Comparison of ENCODE assay signal across 13 cellular contexts in the genomic region with DNA sequence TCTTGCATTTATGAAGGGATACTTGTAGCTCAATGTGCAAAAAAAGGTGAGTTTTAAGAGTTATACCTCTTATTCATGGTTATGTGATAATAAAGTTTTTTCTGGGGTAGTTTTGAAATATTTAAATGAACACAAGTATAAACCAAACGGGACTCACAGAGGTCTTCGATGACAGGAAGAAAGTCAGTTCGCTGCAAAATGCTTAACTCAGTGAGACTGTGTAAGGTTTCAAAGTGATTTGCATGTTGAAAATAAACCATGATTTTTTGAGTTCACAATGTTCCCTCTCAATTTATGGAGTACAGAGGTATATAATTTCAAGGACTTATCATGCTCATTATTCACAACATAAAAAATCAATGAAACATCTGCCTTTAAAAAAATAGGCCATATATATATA. TPM values are rescaled to one million over a fixed set of nuclear protein-coding genes. Genes with fewer than 3 reads are reported as not detected.
A peak's percentile ranks its signal among the peaks of the same experiment; 100 is the strongest.
DNase-seq lines count a peak whose midpoint lies in the region; ATAC-seq and TF ChIP-seq lines count a peak whose summit lies in the region.
"Had no signal": no experiment of that assay in that cellular context is flagged by ENCODE, and none has a peak within 500 bp of the region (broad histone marks: within the 10 kb centered on the region; RNA-seq: fewer than 3 reads in every experiment).

No MANE protein-coding gene starts in this region.

- no peaks in the 10 kb centered on the region for H3K9me3 Mint-ChIP-seq in activated CD8-positive, alpha-beta T cell treated with anti-CD3 and anti-CD28 coated beads for 36 hours

- H3K4me1 ChIP-seq in duodenal mucosa (ENCODE audit: control insufficient read depth in 1 of 2, insufficient read depth in 2 of 2, low read length in 2 of 2) (peaks cover 0 to 9% of the 10 kb centered on the region in 2 donors), osteoblast (ENCODE audit: insufficient read depth, low read length) (peaks cover 5% of the 10 kb centered on the region)

- H3K4me3 Mint-ChIP-seq in activated CD8-positive, alpha-beta T cell treated with anti-CD3 and anti-CD28 coated beads for 36 hours: no peak overlapping the region
- H3K4me3 Mint-ChIP-seq: activated CD4-positive, alpha-beta T cell treated with anti-CD3 and anti-CD28 coated beads for 36 hours had no signal

- H3K9me3 ChIP-seq in duodenal mucosa (ENCODE audit: control insufficient read depth in 1 of 2, low read length in 2 of 2) (no peaks in the 10 kb centered on the region), osteoblast (ENCODE audit: low read depth, low read length) (no peaks in the 10 kb centered on the region)

- H4K20me1 ChIP-seq in osteoblast (ENCODE audit: insufficient read depth, low read length): no peaks in the 10 kb centered on the region

- peaks cover 0 to 7% of the 10 kb centered on the region in 2 donors for H3K36me3 ChIP-seq in duodenal mucosa (ENCODE audit: control insufficient read depth in 1 of 2, insufficient read depth in 2 of 2, low read length in 2 of 2)
- peaks cover 10% of the 10 kb centered on the region for H3K36me3 ChIP-seq in osteoblast (ENCODE audit: insufficient read depth, low read length)

- H3K79me2 ChIP-seq in osteoblast (ENCODE audit: insufficient read depth, low read length): no peaks in the 10 kb centered on the region

- DNase-seq in osteoblast (ENCODE audit: insufficient read length, low spot score, missing footprints) (no peak), SKM-1 treated with dmso at 0.1 percent for 144 hours (lab: John Stamatoyannopoulos, UW; ENCODE audit: unreplicated experiment) (no peak), NCI-H69 (lab: John Stamatoyannopoulos, UW) (no peak)
- DNase-seq in activated CD8-positive, alpha-beta T cell treated with anti-CD3 and anti-CD28 coated beads for 36 hours: no peak
- DNase-seq: activated CD4-positive, alpha-beta T cell treated with anti-CD3 and anti-CD28 coated beads for 36 hours; foreskin fibroblast; NCI-H1436; stimulated activated naive CD4-positive, alpha-beta T cell treated with Interleukin-2 at 50 U/mL for 16 hours had no signal

- peak overlapping the region; percentile 72 for H3K4me2 ChIP-seq in osteoblast (ENCODE audit: insufficient read depth, low read length)

- H3K27me3 Mint-ChIP-seq in activated CD8-positive, alpha-beta T cell treated with anti-CD3 and anti-CD28 coated beads for 36 hours: no peaks in the 10 kb centered on the region
- H3K27me3 Mint-ChIP-seq: activated CD4-positive, alpha-beta T cell treated with anti-CD3 and anti-CD28 coated beads for 36 hours had no signal

- H3K27me3 ChIP-seq in duodenal mucosa (ENCODE audit: control insufficient read depth in 1 of 2, insufficient read depth in 2 of 2, low read length in 2 of 2): no peaks in the 10 kb centered on the region
- H3K27me3 ChIP-seq in osteoblast (ENCODE audit: insufficient read depth, low read length): no peaks in the 10 kb centered on the region

- no peak overlapping the region for H3K27ac Mint-ChIP-seq in activated CD8-positive, alpha-beta T cell treated with anti-CD3 and anti-CD28 coated beads for 36 hours
- H3K27ac Mint-ChIP-seq: activated CD4-positive, alpha-beta T cell treated with anti-CD3 and anti-CD28 coated beads for 36 hours had no signal

- peaks cover 3% of the 10 kb centered on the region for H3K4me1 Mint-ChIP-seq in activated CD8-positive, alpha-beta T cell treated with anti-CD3 and anti-CD28 coated beads for 36 hours (ENCODE audit: low read depth)

- H3K4me3 ChIP-seq in duodenal mucosa (ENCODE audit: low read depth in 1 of 2, low read length in 2 of 2) (peak overlapping the region; percentile 16 to 25), osteoblast (ENCODE audit: insufficient read depth, low read length) (peak overlapping the region; percentile 36)

- TF ChIP-seq CTCF in osteoblast (IDR thresholded peaks at IDR 0.05; ENCODE audit: extremely low read depth, low read depth, low read length): no peak
- TF ChIP-seq CTCF in activated CD8-positive, alpha-beta T cell treated with anti-CD3 and anti-CD28 coated beads for 36 hours (IDR thresholded peaks at IDR 0.05): no peak

- intact Hi-C loops in activated CD8-positive, alpha-beta T cell treated with anti-CD3 and anti-CD28 coated beads for 36 hours (cut with micrococcal nuclease): no loop called here

- CTCF ChIA-PET in activated CD8-positive, alpha-beta T cell treated with anti-CD3 and anti-CD28 coated beads for 36 hours (lab: Charles Lee): no interaction called here

- peaks cover 37% of the 10 kb centered on the region for H3K36me3 Mint-ChIP-seq in activated CD8-positive, alpha-beta T cell treated with anti-CD3 and anti-CD28 coated beads for 36 hours (ENCODE audit: low read depth)

- POLR2A ChIA-PET in activated CD8-positive, alpha-beta T cell treated with anti-CD3 and anti-CD28 coated beads for 36 hours (lab: Charles Lee): no interaction called here

- H3K9ac ChIP-seq in duodenal mucosa (ENCODE audit: low read depth in 1 of 2, low read length in 2 of 2): peak overlapping the region in 1 of 2 donors; percentile 6

- peak overlapping the region; percentile 56 for H2AFZ ChIP-seq in osteoblast (ENCODE audit: low read length)

- ATAC-seq in GM18520 (IDR thresholded peaks at IDR 0.05; ENCODE audit: unreplicated experiment) (peak; percentile 53), GM21619 (IDR thresholded peaks at IDR 0.05; ENCODE audit: unreplicated experiment) (peak; percentile 65)
- no peak for ATAC-seq in activated CD8-positive, alpha-beta T cell treated with anti-CD3 and anti-CD28 coated beads for 36 hours
- ATAC-seq: activated CD4-positive, alpha-beta T cell treated with anti-CD3 and anti-CD28 coated beads for 36 hours had no signal

- H3K27ac ChIP-seq in duodenal mucosa (ENCODE audit: low read depth, low read length) (no peak overlapping the region), osteoblast (ENCODE audit: low read depth, low read length) (peak overlapping the region; percentile 4)

RNA-seq across cellular contexts. Expression of a gene that starts 36.3 kb away (rescaled TPM):
- total RNA-seq in osteoblast: 0.36 and 0.59 TPM in 2 replicates
- total RNA-seq in activated CD8-positive, alpha-beta T cell treated with anti-CD3 and anti-CD28 coated beads for 36 hours: under 1 TPM; 0.07 to 0.09 TPM
- total RNA-seq: omental fat pad, SK-MEL-5 had no signal

RNA-seq across cellular contexts. Expression of a gene that starts 42.5 kb away (rescaled TPM):
- total RNA-seq in osteoblast: 6.9 and 8.3 TPM in 2 replicates
- total RNA-seq in activated CD8-positive, alpha-beta T cell treated with anti-CD3 and anti-CD28 coated beads for 36 hours: 10 to 100 TPM; 42.5 to 44.9 TPM

RNA-seq across cellular contexts. Expression of a gene that starts 42.8 kb away (rescaled TPM):
- 12.3 and 12.4 TPM in 2 replicates for total RNA-seq in osteoblast
- 10 to 100 TPM; 18.5 to 21.8 TPM for total RNA-seq in activated CD8-positive, alpha-beta T cell treated with anti-CD3 and anti-CD28 coated beads for 36 hours
